In the genomic region with DNA sequence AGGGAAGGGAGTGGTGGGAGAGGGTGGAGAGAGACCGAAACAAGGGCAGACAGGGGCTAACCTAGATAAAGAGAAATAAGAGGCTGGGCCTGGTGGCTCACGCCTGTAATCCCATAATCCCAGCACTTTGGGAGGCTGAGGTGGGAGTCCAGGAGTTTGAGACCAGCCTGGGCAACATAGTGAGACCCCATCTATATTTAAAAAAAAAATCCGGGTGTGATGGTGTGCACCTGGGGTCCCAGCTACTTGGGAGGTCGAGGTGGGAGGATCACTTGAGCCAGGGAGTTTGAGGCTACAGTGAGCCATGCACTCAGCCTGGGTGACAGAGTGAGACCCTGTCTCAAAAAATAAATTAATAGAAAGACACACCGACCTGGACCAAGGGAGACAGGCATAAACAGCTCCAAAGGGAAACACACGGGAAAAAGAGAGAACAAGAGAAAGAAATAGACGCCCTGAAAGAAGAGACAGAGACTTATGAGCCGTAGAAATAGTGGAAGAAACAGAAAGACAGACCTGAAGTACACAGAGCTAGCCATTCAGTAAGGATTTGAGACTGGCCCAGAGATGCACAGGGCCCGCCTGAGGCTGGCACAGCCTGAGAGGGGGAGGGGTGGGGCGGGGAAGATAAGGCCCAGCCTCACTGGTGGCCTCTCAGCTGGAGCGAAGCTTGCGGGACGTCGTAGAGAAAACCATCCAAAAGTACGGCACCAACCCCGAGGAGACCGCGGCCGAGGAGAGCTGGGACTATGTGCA, we compare ENCODE assay signal across 14 cellular contexts. TPM values are rescaled to one million over a fixed set of nuclear protein-coding genes. Genes with fewer than 3 reads are reported as not detected.
DNase-seq lines count a peak whose midpoint lies in the region; ATAC-seq and TF ChIP-seq lines count a peak whose summit lies in the region.
"Had no signal": no experiment of that assay in that cellular context is flagged by ENCODE, and none has a peak within 500 bp of the region (broad histone marks: within the 10 kb centered on the region; RNA-seq: fewer than 3 reads in every experiment).

No MANE protein-coding gene starts in this region.

- no peak for TF ChIP-seq CTCF in GM20000 (IDR thresholded peaks at IDR 0.05; ENCODE audit: extremely low read depth, missing control alignments)

- H3K4me3 Mint-ChIP-seq in CD4-positive, CD25-positive, alpha-beta regulatory T cell = peak overlapping the region; percentile 72 to 100 (median 78)
- peak overlapping the region; percentile 98 for H3K4me3 Mint-ChIP-seq in activated naive CD8-positive, alpha-beta T cell treated with anti-CD3 and anti-CD28 coated beads, Interleukin-2, amount 10 ng/mL, durations not matched to agents 7 days and 5 days

- peaks cover 14% of the 10 kb centered on the region for H3K36me3 ChIP-seq in CD4-positive, CD25-positive, alpha-beta regulatory T cell (ENCODE audit: control insufficient read depth, insufficient read depth, low read length)

- no peak for ATAC-seq in CD4-positive, CD25-positive, alpha-beta regulatory T cell (ENCODE audit: low read depth in 2 of 2)
- no peak for ATAC-seq in activated naive CD8-positive, alpha-beta T cell treated with anti-CD3 and anti-CD28 coated beads, Interleukin-2, amount 10 ng/mL, durations not matched to agents 7 days and 5 days (ENCODE audit: low read depth)
- ATAC-seq in HG02759 (IDR thresholded peaks at IDR 0.05; ENCODE audit: unreplicated experiment) = no peak
- no peak for ATAC-seq in HG03280 (IDR thresholded peaks at IDR 0.05; ENCODE audit: unreplicated experiment)
- ATAC-seq in HG03139 (IDR thresholded peaks at IDR 0.05; ENCODE audit: unreplicated experiment) = no peak
- ATAC-seq: left lung had no signal

- H3K9me3 ChIP-seq in CD4-positive, CD25-positive, alpha-beta regulatory T cell (ENCODE audit: control insufficient read depth in 2 of 2, low read length in 2 of 2) = no peaks in the 10 kb centered on the region
- H3K9me3 ChIP-seq: left lung, tibial artery had no signal

- DNase-seq in CD4-positive, CD25-positive, alpha-beta regulatory T cell = no peak
- DNase-seq in GM20000 (ENCODE audit: low spot score) (peak; percentile 4), mesenteric fat pad (ENCODE audit: low spot score) (peak; percentile 22)
- peak; percentile 21 for DNase-seq in activated naive CD8-positive, alpha-beta T cell treated with anti-CD3 and anti-CD28 coated beads, Interleukin-2, amount 10 ng/mL, durations not matched to agents 7 days and 5 days
- no peak for DNase-seq in effector CD4-positive, alpha-beta T cell
- DNase-seq: left lung, NCI-H526 had no signal

- peaks cover 56% of the 10 kb centered on the region for H3K4me1 ChIP-seq in CD4-positive, CD25-positive, alpha-beta regulatory T cell (ENCODE audit: control insufficient read depth, insufficient read depth, low read length, poor library complexity, severe bottlenecking)

- POLR2A ChIA-PET in activated naive CD8-positive, alpha-beta T cell treated with anti-CD3 and anti-CD28 coated beads, Interleukin-2, amount 10 ng/mL, durations not matched to agents 7 days and 5 days (lab: Charles Lee) = interaction anchor here (0.7 kb wide), 1 partner anchor 10 kb away, joined by 3 read pairs; no protein-coding TSS in a partner anchor

- peaks cover 0 to 1% (median 0%) of the 10 kb centered on the region in 7 donors for H3K9me3 Mint-ChIP-seq in CD4-positive, CD25-positive, alpha-beta regulatory T cell
- H3K9me3 Mint-ChIP-seq in activated naive CD8-positive, alpha-beta T cell treated with anti-CD3 and anti-CD28 coated beads, Interleukin-2, amount 10 ng/mL, durations not matched to agents 7 days and 5 days = no peaks in the 10 kb centered on the region
- H3K9me3 Mint-ChIP-seq: brain had no signal

- H3K36me3 Mint-ChIP-seq in CD4-positive, CD25-positive, alpha-beta regulatory T cell = peaks cover 28% of the 10 kb centered on the region
- peaks cover 28% of the 10 kb centered on the region for H3K36me3 Mint-ChIP-seq in activated naive CD8-positive, alpha-beta T cell treated with anti-CD3 and anti-CD28 coated beads, Interleukin-2, amount 10 ng/mL, durations not matched to agents 7 days and 5 days

- peak overlapping the region; percentile 21 for H3K27ac ChIP-seq in CD4-positive, CD25-positive, alpha-beta regulatory T cell (ENCODE audit: insufficient read depth, low read length, poor library complexity, severe bottlenecking)
- H3K27ac ChIP-seq: HL-60 had no signal

- peaks cover 11 to 71% (median 40%) of the 10 kb centered on the region in 4 donors for H3K4me1 Mint-ChIP-seq in CD4-positive, CD25-positive, alpha-beta regulatory T cell
- peaks cover 47% of the 10 kb centered on the region for H3K4me1 Mint-ChIP-seq in activated naive CD8-positive, alpha-beta T cell treated with anti-CD3 and anti-CD28 coated beads, Interleukin-2, amount 10 ng/mL, durations not matched to agents 7 days and 5 days

- no peaks in the 10 kb centered on the region for H3K27me3 Mint-ChIP-seq in CD4-positive, CD25-positive, alpha-beta regulatory T cell
- H3K27me3 Mint-ChIP-seq in activated naive CD8-positive, alpha-beta T cell treated with anti-CD3 and anti-CD28 coated beads, Interleukin-2, amount 10 ng/mL, durations not matched to agents 7 days and 5 days = no peaks in the 10 kb centered on the region

- no peak overlapping the region for H3K4me3 ChIP-seq in CD4-positive, CD25-positive, alpha-beta regulatory T cell (ENCODE audit: low read depth, low read length)

- H3K27ac Mint-ChIP-seq in CD4-positive, CD25-positive, alpha-beta regulatory T cell = peak overlapping the region; percentile 81 to 100 (median 99)
- H3K27ac Mint-ChIP-seq in activated naive CD8-positive, alpha-beta T cell treated with anti-CD3 and anti-CD28 coated beads, Interleukin-2, amount 10 ng/mL, durations not matched to agents 7 days and 5 days = peak overlapping the region; percentile 61

- no peaks in the 10 kb centered on the region for H3K27me3 ChIP-seq in CD4-positive, CD25-positive, alpha-beta regulatory T cell (ENCODE audit: control insufficient read depth, insufficient read depth, low read length)
- H3K27me3 ChIP-seq: left lung, tibial artery had no signal

RNA-seq across cellular contexts. Expression of a gene that starts 2.2 kb away (rescaled TPM):
- total RNA-seq in CD4-positive, CD25-positive, alpha-beta regulatory T cell = 351 TPM
- 100 to 1,000 TPM; 149 to 187 (median 162) TPM for polyA plus RNA-seq in CD4-positive, CD25-positive, alpha-beta regulatory T cell
- total RNA-seq in activated naive CD8-positive, alpha-beta T cell treated with anti-CD3 and anti-CD28 coated beads, Interleukin-2, amount 10 ng/mL, durations not matched to agents 7 days and 5 days = 100 to 1,000 TPM; 246 to 258 TPM
- 32.1 TPM for total RNA-seq in mesenteric fat pad
- total RNA-seq: pulmonary artery endothelial cell had no signal

RNA-seq across cellular contexts. Expression of a gene that starts 12.5 kb away (rescaled TPM):
- total RNA-seq in CD4-positive, CD25-positive, alpha-beta regulatory T cell = 8.6 TPM
- 1 to 10 TPM in 3 of 4 donors, under 1 TPM in 1; 0.81 to 2.0 (median 1.4) TPM for polyA plus RNA-seq in CD4-positive, CD25-positive, alpha-beta regulatory T cell
- total RNA-seq in activated naive CD8-positive, alpha-beta T cell treated with anti-CD3 and anti-CD28 coated beads, Interleukin-2, amount 10 ng/mL, durations not matched to agents 7 days and 5 days = 1 to 10 TPM; 3.7 to 5.1 TPM
- total RNA-seq in mesenteric fat pad = 3.1 TPM

RNA-seq across cellular contexts. Expression of a gene that starts 24.8 kb away (rescaled TPM):
- total RNA-seq in CD4-positive, CD25-positive, alpha-beta regulatory T cell = not detected
- polyA plus RNA-seq in CD4-positive, CD25-positive, alpha-beta regulatory T cell = not detected
- total RNA-seq in activated naive CD8-positive, alpha-beta T cell treated with anti-CD3 and anti-CD28 coated beads, Interleukin-2, amount 10 ng/mL, durations not matched to agents 7 days and 5 days = not detected
- 48.3 TPM for total RNA-seq in mesenteric fat pad

RNA-seq across cellular contexts. Expression of a gene that starts 26.2 kb away (rescaled TPM):
- not detected for total RNA-seq in CD4-positive, CD25-positive, alpha-beta regulatory T cell
- not detected for polyA plus RNA-seq in CD4-positive, CD25-positive, alpha-beta regulatory T cell
- total RNA-seq in activated naive CD8-positive, alpha-beta T cell treated with anti-CD3 and anti-CD28 coated beads, Interleukin-2, amount 10 ng/mL, durations not matched to agents 7 days and 5 days = not detected
- not detected for total RNA-seq in mesenteric fat pad
- total RNA-seq: pulmonary artery endothelial cell had no signal

RNA-seq across cellular contexts. Expression of a gene that starts 50.6 kb away (rescaled TPM):
- not detected for total RNA-seq in CD4-positive, CD25-positive, alpha-beta regulatory T cell
- not detected for polyA plus RNA-seq in CD4-positive, CD25-positive, alpha-beta regulatory T cell
- not detected for total RNA-seq in activated naive CD8-positive, alpha-beta T cell treated with anti-CD3 and anti-CD28 coated beads, Interleukin-2, amount 10 ng/mL, durations not matched to agents 7 days and 5 days
- total RNA-seq in mesenteric fat pad = not detected
- total RNA-seq: pulmonary artery endothelial cell had no signal

Comparison
In these comparisons a context has a peak if more than half of its experiments do, and no peak if none do; other contexts are left out.
1. DNase-seq: peak in GM20000 (single experiment), activated naive CD8-positive, alpha-beta T cell treated with anti-CD3 and anti-CD28 coated beads, Interleukin-2, amount 10 ng/mL, durations not matched to agents 7 days and 5 days (single experiment) and mesenteric fat pad (single experiment); none in CD4-positive, CD25-positive, alpha-beta regulatory T cell (0 of 3) and effector CD4-positive, alpha-beta T cell (single experiment).
2. RNA of a gene that starts 24.8 kb away (total RNA-seq): 48.3 TPM in mesenteric fat pad (single experiment); not detected in CD4-positive, CD25-positive, alpha-beta regulatory T cell (single experiment) and not detected in activated naive CD8-positive, alpha-beta T cell treated with anti-CD3 and anti-CD28 coated beads, Interleukin-2, amount 10 ng/mL, durations not matched to agents 7 days and 5 days; every median in the first group is over 10 times any median in the second.